1 cellular context compared by ENCODE assay signal in genomic region chr12:93122569-93123091, GRCh38.
A peak's percentile ranks its signal among the peaks of the same experiment; 100 is the strongest.
TF ChIP-seq lines count a peak whose summit lies in the region.

No MANE protein-coding gene starts in this region.

TF ChIP-seq in HepG2, 621 proteins besides CTCF, POLR2A, EP300 and RAD21 (continued from another document and continues in another):
- TF ChIP-seq KIAA2018 (CRISPR knock-in tag; IDR thresholded peaks at IDR 0.05; ENCODE audit: borderline replicate concordance): no peak
- no peak for TF ChIP-seq RNF219 (CRISPR knock-in tag; IDR thresholded peaks at IDR 0.05)
- no peak for TF ChIP-seq EEA1 (CRISPR knock-in tag; IDR thresholded peaks at IDR 0.05; ENCODE audit: borderline replicate concordance)
- no peak for TF ChIP-seq NBN (conservative IDR thresholded peaks at IDR 0.05)
- no peak for TF ChIP-seq MTERF4 (CRISPR knock-in tag; IDR thresholded peaks at IDR 0.05)
- no peak for TF ChIP-seq ZNF367 (CRISPR knock-in tag; IDR thresholded peaks at IDR 0.05; ENCODE audit: borderline replicate concordance)
- no peak for TF ChIP-seq MAFG (CRISPR knock-in tag; IDR thresholded peaks at IDR 0.05)
- TF ChIP-seq HHEX (CRISPR knock-in tag; IDR thresholded peaks at IDR 0.05): no peak
- no peak for TF ChIP-seq ARID2 (CRISPR knock-in tag; IDR thresholded peaks at IDR 0.05; ENCODE audit: borderline replicate concordance)
- TF ChIP-seq ZNF446 (CRISPR knock-in tag; IDR thresholded peaks at IDR 0.05): no peak
- TF ChIP-seq ZNF512B (CRISPR knock-in tag; IDR thresholded peaks at IDR 0.05; ENCODE audit: borderline replicate concordance): no peak
- TF ChIP-seq FOXA1 (IDR thresholded peaks at IDR 0.05): no peak
- 0 out of 2 replicates have a peak, but pooled peaks have one; percentile 26 for TF ChIP-seq FOXA1 (CRISPR knock-in tag; IDR thresholded peaks at IDR 0.05)
- 0 out of 2 replicates have a peak, but pooled peaks have one; percentile 39 for TF ChIP-seq ZFP1 (CRISPR knock-in tag; IDR thresholded peaks at IDR 0.05)
- TF ChIP-seq THAP8 (CRISPR knock-in tag; IDR thresholded peaks at IDR 0.05; ENCODE audit: borderline replicate concordance): no peak
- no peak for TF ChIP-seq ZSCAN30 (CRISPR knock-in tag; IDR thresholded peaks at IDR 0.05)
- no peak for TF ChIP-seq FOXO1 (CRISPR knock-in tag; IDR thresholded peaks at IDR 0.05)
- no peak for TF ChIP-seq CEBPZ (IDR thresholded peaks at IDR 0.05; ENCODE audit: low read length)
- TF ChIP-seq GZF1 (CRISPR knock-in tag; IDR thresholded peaks at IDR 0.05): no peak
- TF ChIP-seq TAF15 (IDR thresholded peaks at IDR 0.05; ENCODE audit: low read depth, low read length, poor library complexity, severe bottlenecking): no peak
- no peak for TF ChIP-seq JUNB (CRISPR knock-in tag; IDR thresholded peaks at IDR 0.05; ENCODE audit: borderline replicate concordance)
- TF ChIP-seq ZNF549 (CRISPR knock-in tag; IDR thresholded peaks at IDR 0.05): no peak
- TF ChIP-seq PAXIP1 (CRISPR knock-in tag; conservative IDR thresholded peaks at IDR 0.05): peak; percentile 59
- no peak for TF ChIP-seq ATF3 (CRISPR knock-in tag; IDR thresholded peaks at IDR 0.05)
- TF ChIP-seq SUZ12 (IDR thresholded peaks at IDR 0.05; ENCODE audit: low read depth, low read length): no peak
- no peak for TF ChIP-seq ZNF75D (CRISPR knock-in tag; IDR thresholded peaks at IDR 0.05; ENCODE audit: borderline replicate concordance)
- TF ChIP-seq ARNT (IDR thresholded peaks at IDR 0.05): no peak
- no peak for TF ChIP-seq ZNF740 (CRISPR knock-in tag; IDR thresholded peaks at IDR 0.05)
- TF ChIP-seq POLR2AphosphoS5 (IDR thresholded peaks at IDR 0.05; ENCODE audit: low read depth, low read length): peak; percentile 76
- TF ChIP-seq POLR2AphosphoS2 (IDR thresholded peaks at IDR 0.05; ENCODE audit: low read depth, low read length): no peak
- no peak for TF ChIP-seq SKI (IDR thresholded peaks at IDR 0.05; ENCODE audit: partially characterized antibody)
- TF ChIP-seq MYNN (CRISPR knock-in tag; IDR thresholded peaks at IDR 0.05; ENCODE audit: low read depth): no peak
- TF ChIP-seq ZNF556 (CRISPR knock-in tag; IDR thresholded peaks at IDR 0.05; ENCODE audit: borderline replicate concordance): peak; percentile 39; the same call in 1 of the 2 replicates
- no peak for TF ChIP-seq MAFF (IDR thresholded peaks at IDR 0.05; ENCODE audit: low read depth, low read length)
- TF ChIP-seq SNAPC5 (CRISPR knock-in tag; IDR thresholded peaks at IDR 0.05; ENCODE audit: borderline replicate concordance): no peak
- TF ChIP-seq ZNF337 (CRISPR knock-in tag; IDR thresholded peaks at IDR 0.05; ENCODE audit: borderline replicate concordance, low read depth): no peak
- no peak for TF ChIP-seq FOXK1 (CRISPR knock-in tag; IDR thresholded peaks at IDR 0.05; ENCODE audit: borderline replicate concordance, low read depth)
- no peak for TF ChIP-seq ZNF776 (CRISPR knock-in tag; IDR thresholded peaks at IDR 0.05)
